Comparison of ENCODE assay signal across 7 cellular contexts in genomic region chr22:45008853-45009751, GRCh38. TPM values are rescaled to one million over a fixed set of nuclear protein-coding genes. Genes with fewer than 3 reads are reported as not detected.
DNase-seq lines count a peak whose midpoint lies in the region; ATAC-seq and TF ChIP-seq lines count a peak whose summit lies in the region.

No MANE protein-coding gene starts in this region.

- H3K27ac ChIP-seq in SK-N-MC (no peak overlapping the region), heart right ventricle (no peak overlapping the region), spleen (no peak overlapping the region)

- H3K9ac ChIP-seq in SK-N-MC (ENCODE audit: insufficient read length): no peak overlapping the region

- H3K4me3 ChIP-seq in HAP-1: peak overlapping the region; percentile 72
- peak overlapping the region; percentile 62 for H3K4me3 ChIP-seq in SK-N-MC
- peak overlapping the region; percentile 25 to 71 (median 58) for H3K4me3 ChIP-seq in heart right ventricle
- H3K4me3 ChIP-seq in spleen: peak overlapping the region; percentile 23 to 69 (median 42)

- TF ChIP-seq POLR2A in spleen (IDR thresholded peaks at IDR 0.05): no peak

- WGBS in heart right ventricle, 2 donors: 0 to 1% methylated on average over 82 to 94 of the region's 94 CpGs
- WGBS in spleen, 5 donors: 2 to 3% (median 2%) methylated on average over 19 to 94 of the region's 94 CpGs

- H3K9me3 ChIP-seq in HAP-1 (no peaks in the 10 kb centered on the region), SK-N-MC (ENCODE audit: low read depth, low read length) (no peaks in the 10 kb centered on the region), heart right ventricle (no peaks in the 10 kb centered on the region), spleen (no peaks in the 10 kb centered on the region)

- H3K36me3 ChIP-seq in HAP-1 (replicated peaks): peaks cover 7% of the 10 kb centered on the region; the same call in 1 of the 2 replicates
- no peaks in the 10 kb centered on the region for H3K36me3 ChIP-seq in SK-N-MC (ENCODE audit: insufficient read depth, low read length)
- no peaks in the 10 kb centered on the region for H3K36me3 ChIP-seq in heart right ventricle
- H3K36me3 ChIP-seq in spleen: no peaks in the 10 kb centered on the region

- intact Hi-C loops in heart right ventricle (cut with DNase I): no loop called here
- intact Hi-C loops in spleen (cut with DNase I; ENCODE audit: low total_unique reads): no loop called here

- ATAC-seq in heart right ventricle: no peak
- ATAC-seq in GM21367 (IDR thresholded peaks at IDR 0.05; ENCODE audit: unreplicated experiment): no peak
- no peak for ATAC-seq in GM21825 (IDR thresholded peaks at IDR 0.05; ENCODE audit: unreplicated experiment)
- no peak for ATAC-seq in HG02973 (IDR thresholded peaks at IDR 0.05; ENCODE audit: unreplicated experiment)

- peaks cover 3% of the 10 kb centered on the region; the same call in 1 of the 2 replicates for H3K4me1 ChIP-seq in HAP-1
- H3K4me1 ChIP-seq in heart right ventricle: peaks cover 0 to 38% (median 26%) of the 10 kb centered on the region in 9 donors
- peaks cover 14 to 50% (median 38%) of the 10 kb centered on the region in 6 donors for H3K4me1 ChIP-seq in spleen

- H3K27me3 ChIP-seq in HAP-1 (ENCODE audit: low read depth) (no peaks in the 10 kb centered on the region), heart right ventricle (peaks cover 0 to 87% (median 69%) of the 10 kb centered on the region in 7 donors), spleen (replicated peaks in 1 of 7) (peaks cover 0 to 100% (median 61%) of the 10 kb centered on the region in 7 donors)

- no peak for TF ChIP-seq CTCF in heart right ventricle (IDR thresholded peaks at IDR 0.05)
- TF ChIP-seq CTCF in spleen (IDR thresholded peaks at IDR 0.05 in 8 of 11, conservative IDR thresholded peaks at IDR 0.05 in 3 of 11): no peak

- DNase-seq in HAP-1 (ENCODE audit: low spot score in 2 of 2) (peak; percentile 5 to 56), SK-N-MC (ENCODE audit: low read depth, low spot score) (no peak), heart right ventricle (no peak), spleen (no peak)

- in situ Hi-C loops in HAP-1 (cut with MboI; ENCODE audit: low sequenced_read_pairs): no loop called here

RNA-seq across cellular contexts. Expression of gene PHF21B, which starts 0.7 kb away (rescaled TPM):
- total RNA-seq in heart right ventricle (under 1 TPM in 6 of 10 donors, not detected in 4; 0.17 to 0.98 (median 0.50) TPM), spleen (under 1 TPM in 3 of 7 donors, not detected in 4; 0.07 to 0.46 (median 0.28) TPM)
- polyA plus RNA-seq in heart right ventricle (under 1 TPM; 0.07 to 0.73 TPM), spleen (under 1 TPM; 0.03 to 0.11 (median 0.03) TPM)

Comparison
In these comparisons a context has a peak if more than half of its experiments do, and no peak if none do; other contexts are left out.
1. DNase-seq: peak in HAP-1 (2 of 2); none in SK-N-MC (single experiment), heart right ventricle (0 of 2) and spleen (single experiment).
2. Peak in every context shown above with its lines, with median percentiles within 50 percentile points of each other: H3K4me3 ChIP-seq.